In the genomic region with DNA sequence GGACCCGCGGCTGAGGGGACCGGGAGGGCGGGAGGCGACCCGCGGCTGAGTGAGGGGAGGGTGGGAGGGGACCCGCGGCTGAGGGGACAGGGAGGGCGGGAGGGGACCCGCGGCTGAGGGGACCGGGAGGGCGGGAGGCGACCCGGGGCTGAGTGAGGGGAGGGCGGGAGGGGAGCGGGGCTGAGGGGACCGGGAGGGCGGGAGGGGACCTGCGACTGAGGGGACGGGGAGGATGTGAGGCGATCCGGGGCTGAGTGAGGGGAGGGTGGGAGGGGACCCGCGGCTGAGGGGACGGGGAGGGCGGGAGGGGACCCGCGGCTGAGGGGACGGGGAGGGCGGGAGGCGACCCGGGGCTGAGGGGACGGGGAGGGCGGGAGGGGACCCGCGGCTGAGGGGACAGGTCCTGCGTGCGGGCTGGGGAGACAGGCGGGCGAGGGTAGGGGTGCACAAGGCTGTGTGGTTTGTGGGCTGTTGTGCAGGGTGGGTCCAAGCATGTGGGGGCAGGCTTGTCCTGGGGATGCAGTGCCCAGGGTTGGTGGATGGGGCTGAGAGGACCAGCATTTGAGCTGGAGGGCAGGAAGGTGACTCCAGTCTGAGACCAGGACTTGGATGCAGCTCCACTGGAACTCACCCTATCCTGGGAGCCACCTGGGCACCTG, we compare ENCODE assay signal across 8 cellular contexts. TPM values are rescaled to one million over a fixed set of nuclear protein-coding genes. Genes with fewer than 3 reads are reported as not detected.
DNase-seq lines count a peak whose midpoint lies in the region; ATAC-seq and TF ChIP-seq lines count a peak whose summit lies in the region.

No MANE protein-coding gene starts in this region.

- no peak for ATAC-seq in activated naive CD4-positive, alpha-beta T cell treated with anti-CD3 and anti-CD28 coated beads, Interleukin-2, amount 50 U/mL, for 72 hours
- ATAC-seq in left lung = no peak

- H3K27me3 ChIP-seq in breast epithelium (no peaks in the 10 kb centered on the region), left lung (peaks cover 4 to 52% of the 10 kb centered on the region in 2 donors), transverse colon (peaks cover 55% of the 10 kb centered on the region), adrenal gland (peaks cover under 1% of the 10 kb centered on the region)

- intact Hi-C loops in activated naive CD4-positive, alpha-beta T cell treated with anti-CD3 and anti-CD28 coated beads for 36 hours (cut with micrococcal nuclease) = loop anchor here (1.0 kb wide), 2 partner anchors 43 to 111 kb away; no protein-coding TSS in a partner anchor
- intact Hi-C loops in breast epithelium (cut with DNase I; ENCODE audit: low total_unique reads) (loop anchor here (5.0 kb wide), 1 partner anchor 38 kb away; no protein-coding TSS in a partner anchor), left lung (cut with DNase I) (no loop called here), transverse colon (cut with DNase I; ENCODE audit: low total_unique reads) (no loop called here), adrenal gland (cut with DNase I) (loop anchor here in 1 of 2 donors (5.0 kb wide), 1 partner anchor 38 kb away; no protein-coding TSS in a partner anchor)

- H3K4me3 ChIP-seq in breast epithelium (peak overlapping the region; percentile 56 to 69 (median 64)), left lung (peak overlapping the region; percentile 38 to 48), transverse colon (peak overlapping the region in 3 of 4 donors; percentile 27 to 56 (median 49)), adrenal gland (peak overlapping the region in 1 of 4 donors; percentile 84)

- no peak for DNase-seq in activated naive CD4-positive, alpha-beta T cell treated with anti-CD3 and anti-CD28 coated beads for 36 hours
- DNase-seq in activated naive CD4-positive, alpha-beta T cell treated with anti-CD3 and anti-CD28 coated beads, Interleukin-2, amount 50 U/mL, for 72 hours (ENCODE audit: low spot score in 2 of 2) = no peak
- peak in 1 of 2 donors; percentile 46 for DNase-seq in breast epithelium (ENCODE audit: low spot score in 2 of 2)
- no peak for DNase-seq in left lung
- no peak for DNase-seq in transverse colon
- no peak for DNase-seq in adrenal gland
- DNase-seq in NCI-H345 (lab: John Stamatoyannopoulos, UW) = no peak
- DNase-seq in NCI-H187 (lab: John Stamatoyannopoulos, UW) = no peak

- peak overlapping the region; percentile 47 for H3K4me3 Mint-ChIP-seq in activated naive CD4-positive, alpha-beta T cell treated with anti-CD3 and anti-CD28 coated beads for 36 hours

- no peaks in the 10 kb centered on the region for H3K4me1 ChIP-seq in breast epithelium
- peaks cover 8 to 13% of the 10 kb centered on the region in 2 donors for H3K4me1 ChIP-seq in left lung
- H3K4me1 ChIP-seq in transverse colon = peaks cover 0 to 13% (median 7%) of the 10 kb centered on the region in 4 donors
- peaks cover 0 to 9% of the 10 kb centered on the region in 2 donors for H3K4me1 ChIP-seq in adrenal gland (replicated peaks in 1 of 2)

- H3K36me3 ChIP-seq in breast epithelium (no peaks in the 10 kb centered on the region), left lung (no peaks in the 10 kb centered on the region), transverse colon (no peaks in the 10 kb centered on the region), adrenal gland (replicated peaks in 1 of 2) (no peaks in the 10 kb centered on the region)

- CTCF ChIA-PET in activated naive CD4-positive, alpha-beta T cell treated with anti-CD3 and anti-CD28 coated beads for 36 hours (lab: Charles Lee) = interaction anchor here (0.8 to 1.6 kb wide), 3 partner anchors 39 to 170 kb away, joined by 3 read pairs; no protein-coding TSS in a partner anchor

- TF ChIP-seq EP300 in transverse colon (IDR thresholded peaks at IDR 0.05; ENCODE audit: low read depth) = no peak

- in situ Hi-C loops in transverse colon (cut with MboI; ENCODE audit: low pct_ligation_motif_present in 1 of 4, low pct_unique_long_range_greater_than_20kb in 1 of 4, low sequenced_read_pairs in 3 of 4) = no loop called here

- TF ChIP-seq POLR2A in breast epithelium (IDR thresholded peaks at IDR 0.05) = no peak
- TF ChIP-seq POLR2A in transverse colon (IDR thresholded peaks at IDR 0.05) = no peak
- TF ChIP-seq POLR2A in adrenal gland (IDR thresholded peaks at IDR 0.05) = no peak

- H3K4me1 Mint-ChIP-seq in activated naive CD4-positive, alpha-beta T cell treated with anti-CD3 and anti-CD28 coated beads for 36 hours (ENCODE audit: low read depth) = peaks cover 2% of the 10 kb centered on the region

- H3K9me3 ChIP-seq in breast epithelium (no peaks in the 10 kb centered on the region), left lung (no peaks in the 10 kb centered on the region), transverse colon (no peaks in the 10 kb centered on the region), adrenal gland (replicated peaks in 1 of 3) (no peaks in the 10 kb centered on the region)

- H3K27ac Mint-ChIP-seq in activated naive CD4-positive, alpha-beta T cell treated with anti-CD3 and anti-CD28 coated beads for 36 hours = no peak overlapping the region
- no peak overlapping the region for H3K27ac Mint-ChIP-seq in activated naive CD4-positive, alpha-beta T cell treated with anti-CD3 and anti-CD28 coated beads, Interleukin-2, amount 50 U/mL, for 72 hours

- WGBS in transverse colon (ENCODE audit: low coverage in 1 of 2), 2 donors = 21 to 40% methylated on average over 1 to 6 of the region's 42 CpGs
- WGBS in adrenal gland, 4 donors = 7 to 67% (median 8%) methylated on average over 2 to 41 of the region's 42 CpGs; no CpG with 5 or more reads in 1 of the 4 donors

- no peaks in the 10 kb centered on the region for H3K36me3 Mint-ChIP-seq in activated naive CD4-positive, alpha-beta T cell treated with anti-CD3 and anti-CD28 coated beads for 36 hours (ENCODE audit: low read depth)
- no peaks in the 10 kb centered on the region for H3K36me3 Mint-ChIP-seq in activated naive CD4-positive, alpha-beta T cell treated with anti-CD3 and anti-CD28 coated beads, Interleukin-2, amount 50 U/mL, for 72 hours

- H3K9me3 Mint-ChIP-seq in activated naive CD4-positive, alpha-beta T cell treated with anti-CD3 and anti-CD28 coated beads for 36 hours = no peaks in the 10 kb centered on the region
- no peaks in the 10 kb centered on the region for H3K9me3 Mint-ChIP-seq in activated naive CD4-positive, alpha-beta T cell treated with anti-CD3 and anti-CD28 coated beads, Interleukin-2, amount 50 U/mL, for 72 hours

- no peak for TF ChIP-seq CTCF in breast epithelium (IDR thresholded peaks at IDR 0.05)
- no peak for TF ChIP-seq CTCF in left lung (IDR thresholded peaks at IDR 0.05)
- TF ChIP-seq CTCF in transverse colon (IDR thresholded peaks at IDR 0.05) = no peak
- no peak for TF ChIP-seq CTCF in adrenal gland (IDR thresholded peaks at IDR 0.05)

- H3K27ac ChIP-seq in breast epithelium (peak overlapping the region in 1 of 2 donors; percentile 50), left lung (no peak overlapping the region), transverse colon (peak overlapping the region in 2 of 4 donors; percentile 39 to 48), adrenal gland (no peak overlapping the region)

- H3K27me3 Mint-ChIP-seq in activated naive CD4-positive, alpha-beta T cell treated with anti-CD3 and anti-CD28 coated beads for 36 hours (ENCODE audit: low read depth) = peaks cover 11% of the 10 kb centered on the region

RNA-seq across cellular contexts. Expression of gene PLD4, which starts 9.2 kb away (rescaled TPM):
- total RNA-seq in activated naive CD4-positive, alpha-beta T cell treated with anti-CD3 and anti-CD28 coated beads for 36 hours = not detected
- total RNA-seq in activated naive CD4-positive, alpha-beta T cell treated with anti-CD3 and anti-CD28 coated beads, Interleukin-2, amount 50 U/mL, for 72 hours = under 1 TPM in 1 of 2 donors, not detected in 1; 0.04 TPM
- total RNA-seq in breast epithelium (1 to 10 TPM in 1 of 3 donors, under 1 TPM in 1, not detected in 1; 0.33 to 4.0 TPM), left lung (under 1 TPM; 0.76 to 0.93 TPM), transverse colon (1 to 10 TPM in 2 of 4 donors, not detected in 2; 1.1 TPM), adrenal gland (1 to 10 TPM in 1 of 8 donors, under 1 TPM in 4, not detected in 3; 0.30 to 1.9 (median 0.50) TPM)
- polyA plus RNA-seq in adrenal gland = 1 to 10 TPM in 1 of 3 donors, under 1 TPM in 2; 0.37 to 1.0 (median 0.64) TPM

RNA-seq across cellular contexts. Expression of gene AHNAK2, which starts 44.3 kb away (rescaled TPM):
- under 1 TPM; 0.10 TPM for total RNA-seq in activated naive CD4-positive, alpha-beta T cell treated with anti-CD3 and anti-CD28 coated beads for 36 hours
- under 1 TPM; 0.02 to 0.10 TPM for total RNA-seq in activated naive CD4-positive, alpha-beta T cell treated with anti-CD3 and anti-CD28 coated beads, Interleukin-2, amount 50 U/mL, for 72 hours
- total RNA-seq in breast epithelium = 10 to 100 TPM; 15.1 to 46.7 (median 19.3) TPM
- total RNA-seq in left lung = 10 to 100 TPM; 22.1 to 22.3 TPM
- 10 to 100 TPM; 19.4 to 75.2 (median 28.5) TPM for total RNA-seq in transverse colon
- 10 to 100 TPM in 2 of 8 donors, 1 to 10 TPM in 4, under 1 TPM in 2; 0.69 to 16.0 (median 4.1) TPM for total RNA-seq in adrenal gland
- polyA plus RNA-seq in adrenal gland = 1 to 10 TPM; 1.8 to 6.5 (median 4.4) TPM

RNA-seq across cellular contexts. Expression of gene CLBA1, which starts 51.7 kb away (rescaled TPM):
- total RNA-seq in activated naive CD4-positive, alpha-beta T cell treated with anti-CD3 and anti-CD28 coated beads for 36 hours = under 1 TPM; 0.40 to 0.43 TPM
- total RNA-seq in activated naive CD4-positive, alpha-beta T cell treated with anti-CD3 and anti-CD28 coated beads, Interleukin-2, amount 50 U/mL, for 72 hours = under 1 TPM; 0.20 to 0.97 TPM
- total RNA-seq in breast epithelium (10 to 100 TPM in 1 of 3 donors, 1 to 10 TPM in 2; 4.5 to 17.0 (median 8.8) TPM), left lung (1 to 10 TPM; 7.1 to 8.5 TPM), transverse colon (1 to 10 TPM in 3 of 4 donors, under 1 TPM in 1; 0.40 to 6.7 (median 5.3) TPM), adrenal gland (10 to 100 TPM in 2 of 8 donors, 1 to 10 TPM in 6; 6.3 to 13.4 (median 8.4) TPM)
- 10 to 100 TPM; 11.1 to 22.5 (median 19.9) TPM for polyA plus RNA-seq in adrenal gland

Comparison
In these comparisons a context has a peak if more than half of its experiments do, and no peak if none do; other contexts are left out.
1. intact Hi-C loops: an anchor here in activated naive CD4-positive, alpha-beta T cell treated with anti-CD3 and anti-CD28 coated beads for 36 hours (1.0 kb wide) and breast epithelium (5.0 kb wide); none called in left lung and transverse colon.